In the genomic region with DNA sequence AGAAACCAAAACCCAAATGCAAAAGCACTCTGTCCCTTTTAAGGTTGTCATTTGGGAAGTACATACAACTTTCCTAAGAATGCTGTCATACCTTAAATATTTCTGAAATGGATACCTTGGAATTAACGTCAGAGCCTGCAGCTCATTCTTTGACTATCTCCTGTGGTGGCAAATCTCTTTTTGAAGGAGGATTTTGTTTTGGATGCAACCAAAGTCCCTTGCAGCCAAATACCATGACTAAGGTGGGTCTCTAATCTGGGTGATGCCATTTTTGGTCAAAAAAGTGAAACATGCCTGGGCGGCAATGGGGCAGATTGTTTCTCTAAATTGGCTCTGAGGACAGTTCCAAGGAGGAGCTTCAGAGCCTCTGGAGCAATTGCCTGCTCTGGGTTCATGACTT, we compare ENCODE assay signal across 28 cellular contexts. TPM values are rescaled to one million over a fixed set of nuclear protein-coding genes. Genes with fewer than 3 reads are reported as not detected.
"Had no signal": no experiment of that assay in that cellular context is flagged by ENCODE, and none has a peak within 500 bp of the region (broad histone marks: within the 10 kb centered on the region; RNA-seq: fewer than 3 reads in every experiment).

No MANE protein-coding gene starts in this region.

- H3K9me3 ChIP-seq: body of pancreas, heart left ventricle had no signal

- FAIRE-seq: colon, frontal cortex had no signal

- H3K4me1 ChIP-seq: body of pancreas had no signal

- H3K27me3 ChIP-seq: body of pancreas, heart left ventricle had no signal

- ATAC-seq: activated CD4-positive, CD25-positive, alpha-beta regulatory T cell treated with anti-CD3 and anti-CD28 coated beads, Interleukin-2, amount 50 U/mL, for 24 hours; activated CD8-positive, alpha-beta T cell treated with anti-CD3 and anti-CD28 coated beads for 36 hours; activated T-cell treated with anti-CD3 and anti-CD28 coated beads, Interleukin-2, amount 50 U/mL, for 4 hours; activated T-helper 17 cell treated with anti-CD3 and anti-CD28 coated beads, Interleukin-2, amount 50 U/mL, for 72 hours; body of pancreas; effector memory CD8-positive, alpha-beta T cell; heart left ventricle; T-helper 17 cell had no signal

- H3K27ac ChIP-seq: body of pancreas, heart left ventricle, WERI-Rb-1 had no signal

- H3K4me3 ChIP-seq: body of pancreas, heart left ventricle had no signal

- DNase-seq: activated B cell treated with CpG ODN at 0.5 μM for 24 hours; activated CD4-positive, alpha-beta T cell treated with anti-CD3 and anti-CD28 coated beads for 48 hours; activated CD4-positive, alpha-beta T cell treated with anti-CD3 and anti-CD28 coated beads, Interleukin-2, amount 50 U/mL, for 1 hour; activated CD4-positive, alpha-beta T cell treated with anti-CD3 and anti-CD28 coated beads, Interleukin-2, amount 50 U/mL, for 48 hours; activated CD8-positive, alpha-beta memory T cell treated with anti-CD3 and anti-CD28 coated beads for 24 hours; activated CD8-positive, alpha-beta T cell treated with anti-CD3 and anti-CD28 coated beads for 36 hours; activated effector memory CD4-positive, alpha-beta T cell treated with Interleukin-2 at 50 U/mL for 16 hours; activated gamma-delta T cell treated with Interleukin-2 at 50 U/mL for 16 hours; activated naive CD4-positive, alpha-beta T cell treated with anti-CD3 and anti-CD28 coated beads, Interleukin-2, amount 50 U/mL, for 16 hours; activated naive CD4-positive, alpha-beta T cell treated with Interleukin-2 at 50 U/mL for 16 hours; activated T-cell treated with anti-CD3 and anti-CD28 coated beads, Interleukin-2, amount 50 U/mL, for 4 hours; amniotic stem cell; anterior cingulate cortex; body of pancreas; cortex of kidney; dermis blood vessel endothelial cell; effector CD4-positive, alpha-beta T cell; effector memory CD8-positive, alpha-beta T cell; foreskin fibroblast; heart left ventricle; T-helper 1 cell; T-helper 17 cell; T1000; WERI-Rb-1 had no signal

- H3K36me3 ChIP-seq: heart left ventricle, WERI-Rb-1 had no signal

RNA-seq across cellular contexts. Expression of a gene that starts 25.3 kb away (rescaled TPM):
- total RNA-seq: activated B cell treated with CpG ODN at 0.5 μM for 24 hours, T-helper 17 cell had no signal
